Comparison of ENCODE assay signal across 19 cellular contexts in the genomic region with DNA sequence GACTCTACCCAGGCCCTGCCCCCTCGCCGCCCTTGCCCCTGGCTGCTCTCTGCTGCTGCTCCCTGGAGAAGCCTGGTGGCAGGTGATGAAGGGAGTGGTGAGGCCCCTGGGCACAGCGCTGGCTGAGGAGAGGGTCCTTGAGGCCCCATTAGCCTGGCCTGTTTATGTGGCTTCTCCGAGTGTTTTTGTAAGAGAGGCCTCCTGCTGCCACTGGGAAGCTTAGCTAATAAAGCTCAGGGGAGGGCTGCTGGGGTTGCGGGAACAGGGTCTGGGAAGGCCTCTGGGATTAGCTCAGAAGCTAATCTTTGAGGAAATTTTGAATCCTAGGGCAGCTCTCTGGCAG. TPM values are rescaled to one million over a fixed set of nuclear protein-coding genes. Genes with fewer than 3 reads are reported as not detected.
DNase-seq lines count a peak whose midpoint lies in the region; ATAC-seq and TF ChIP-seq lines count a peak whose summit lies in the region.
"Had no signal": no experiment of that assay in that cellular context is flagged by ENCODE, and none has a peak within 500 bp of the region (broad histone marks: within the 10 kb centered on the region; RNA-seq: fewer than 3 reads in every experiment).

No MANE protein-coding gene starts in this region.

- H3K9ac ChIP-seq in neural progenitor cell = no peak overlapping the region

- H3K27me3 ChIP-seq in neural progenitor cell = peaks cover 69% of the 10 kb centered on the region
- H3K27me3 ChIP-seq: breast epithelium, tibial nerve had no signal

- no peak overlapping the region for H3K4me3 ChIP-seq in neural progenitor cell
- H3K4me3 ChIP-seq: breast epithelium, SJSA1, tibial nerve had no signal

- peaks cover 24% of the 10 kb centered on the region for H3F3A ChIP-seq in neural progenitor cell (ENCODE audit: low read depth)

- no peaks in the 10 kb centered on the region for H3K36me3 Mint-ChIP-seq in neural progenitor cell
- H3K36me3 Mint-ChIP-seq in activated naive CD4-positive, alpha-beta T cell treated with anti-CD3 and anti-CD28 coated beads, Interleukin-2, amount 10 ng/mL, durations not matched to agents 7 days and 5 days = no peaks in the 10 kb centered on the region
- H3K36me3 Mint-ChIP-seq: CD8-positive, alpha-beta memory T cell had no signal

- no peaks in the 10 kb centered on the region for H3K36me3 ChIP-seq in neural progenitor cell
- H3K36me3 ChIP-seq: breast epithelium, SJSA1 had no signal

- no peaks in the 10 kb centered on the region for H4K20me1 ChIP-seq in neural progenitor cell (ENCODE audit: low read depth)

- H3K79me2 ChIP-seq in neural progenitor cell (ENCODE audit: low read depth) = no peaks in the 10 kb centered on the region

- H3K27ac Mint-ChIP-seq in neural progenitor cell = no peak overlapping the region
- no peak overlapping the region for H3K27ac Mint-ChIP-seq in activated naive CD4-positive, alpha-beta T cell treated with anti-CD3 and anti-CD28 coated beads, Interleukin-2, amount 10 ng/mL, durations not matched to agents 7 days and 5 days
- H3K27ac Mint-ChIP-seq: CD8-positive, alpha-beta memory T cell; stimulated activated naive CD8-positive, alpha-beta T cell treated with anti-CD3 and anti-CD28 coated beads, Interleukin-15, Interleukin-2, amounts not matched to agents 100 ng/mL and 50 ng/mL, for 24 hours; T-helper 17 cell had no signal

- ATAC-seq in HG02973 (IDR thresholded peaks at IDR 0.05; ENCODE audit: unreplicated experiment) = no peak
- ATAC-seq: T-helper 17 cell had no signal

- H3K4me1 ChIP-seq in neural progenitor cell = peaks cover 40% of the 10 kb centered on the region
- H3K4me1 ChIP-seq: breast epithelium, SJSA1, tibial nerve had no signal

- H2AFZ ChIP-seq in neural progenitor cell (replicated peaks) = no peak overlapping the region

- no peaks in the 10 kb centered on the region for H3K9me3 Mint-ChIP-seq in neural progenitor cell
- no peaks in the 10 kb centered on the region for H3K9me3 Mint-ChIP-seq in activated naive CD4-positive, alpha-beta T cell treated with anti-CD3 and anti-CD28 coated beads, Interleukin-2, amount 10 ng/mL, durations not matched to agents 7 days and 5 days
- H3K9me3 Mint-ChIP-seq: CD8-positive, alpha-beta memory T cell; stimulated activated naive CD8-positive, alpha-beta T cell treated with anti-CD3 and anti-CD28 coated beads, Interleukin-15, Interleukin-2, amounts not matched to agents 100 ng/mL and 50 ng/mL, for 24 hours had no signal

- H3K27ac ChIP-seq in neural progenitor cell = no peak overlapping the region
- H3K27ac ChIP-seq: 22Rv1, breast epithelium, SJSA1, tibial nerve had no signal

- no peaks in the 10 kb centered on the region for H3K27me3 Mint-ChIP-seq in neural progenitor cell (ENCODE audit: insufficient read depth, low read depth)
- peaks cover 50% of the 10 kb centered on the region for H3K27me3 Mint-ChIP-seq in activated naive CD4-positive, alpha-beta T cell treated with anti-CD3 and anti-CD28 coated beads, Interleukin-2, amount 10 ng/mL, durations not matched to agents 7 days and 5 days

- TF ChIP-seq CTCF in neural progenitor cell (IDR thresholded peaks at IDR 0.05) = no peak

- peak overlapping the region; percentile 51 for H3K4me2 ChIP-seq in neural progenitor cell

- CTCF ChIA-PET in activated naive CD4-positive, alpha-beta T cell treated with anti-CD3 and anti-CD28 coated beads, Interleukin-2, amount 10 ng/mL, durations not matched to agents 7 days and 5 days (lab: Charles Lee) = no interaction called here

- no peak overlapping the region for H3K4me3 Mint-ChIP-seq in neural progenitor cell
- H3K4me3 Mint-ChIP-seq in activated naive CD4-positive, alpha-beta T cell treated with anti-CD3 and anti-CD28 coated beads, Interleukin-2, amount 10 ng/mL, durations not matched to agents 7 days and 5 days = no peak overlapping the region
- H3K4me3 Mint-ChIP-seq: CD8-positive, alpha-beta memory T cell; stimulated activated naive CD8-positive, alpha-beta T cell treated with anti-CD3 and anti-CD28 coated beads, Interleukin-15, Interleukin-2, amounts not matched to agents 100 ng/mL and 50 ng/mL, for 24 hours; T-helper 17 cell had no signal

- peak; percentile 14 for DNase-seq in NCI-H2171 treated with DMSO at 0.1 percent for 48 hours (lab: John Stamatoyannopoulos, UW)
- no peak for DNase-seq in NCI-H2171 (lab: John Stamatoyannopoulos, UW)
- DNase-seq in NCI-H1436 (lab: John Stamatoyannopoulos, UW) = peak; percentile 70
- peak; percentile 81 for DNase-seq in NCI-H510A treated with DMSO at 0.1 percent for 48 hours (lab: John Stamatoyannopoulos, UW)
- peak; percentile 70 for DNase-seq in neural progenitor cell (ENCODE audit: low spot score)
- DNase-seq in activated naive CD4-positive, alpha-beta T cell treated with anti-CD3 and anti-CD28 coated beads, Interleukin-2, amount 10 ng/mL, durations not matched to agents 7 days and 5 days = no peak
- DNase-seq in cortex of kidney (lab: John Stamatoyannopoulos, UW) = no peak
- DNase-seq: amniotic stem cell; CD8-positive, alpha-beta memory T cell; NCI-H446 treated with DMSO at 0.1 percent for 48 hours; occipital lobe; stimulated activated CD4-positive, alpha-beta T cell treated with anti-CD3 and anti-CD28 coated beads, Interleukin-4, amount 100 ng/mL, for 24 hours; T-helper 17 cell had no signal

- H3K9me3 ChIP-seq in neural progenitor cell (ENCODE audit: low read depth) = no peaks in the 10 kb centered on the region
- H3K9me3 ChIP-seq: breast epithelium, SJSA1, tibial nerve had no signal

- peaks cover 7% of the 10 kb centered on the region for H3K4me1 Mint-ChIP-seq in neural progenitor cell
- peaks cover 8% of the 10 kb centered on the region for H3K4me1 Mint-ChIP-seq in activated naive CD4-positive, alpha-beta T cell treated with anti-CD3 and anti-CD28 coated beads, Interleukin-2, amount 10 ng/mL, durations not matched to agents 7 days and 5 days
- H3K4me1 Mint-ChIP-seq: CD8-positive, alpha-beta memory T cell; T-helper 17 cell had no signal

RNA-seq across cellular contexts. Expression of gene EBF4, which starts 15.5 kb away (rescaled TPM):
- 1.9 and 2.5 TPM in 2 replicates for total RNA-seq in neural progenitor cell (ENCODE audit: low replicate concordance)

RNA-seq across cellular contexts. Expression of gene IDH3B, which starts 44.0 kb away (rescaled TPM):
- 94.3 and 111 TPM in 2 replicates for total RNA-seq in neural progenitor cell (ENCODE audit: low replicate concordance)

RNA-seq across cellular contexts. Expression of gene NOP56, which starts 55.6 kb away (rescaled TPM):
- total RNA-seq in neural progenitor cell (ENCODE audit: low replicate concordance) = 246 and 288 TPM in 2 replicates

Comparison
In these comparisons a context has a peak if more than half of its experiments do, and no peak if none do; other contexts are left out.
1. DNase-seq: peak in NCI-H2171 treated with DMSO at 0.1 percent for 48 hours (single experiment), NCI-H1436 (single experiment), NCI-H510A treated with DMSO at 0.1 percent for 48 hours (single experiment) and neural progenitor cell (single experiment); none in NCI-H2171 (single experiment), activated naive CD4-positive, alpha-beta T cell treated with anti-CD3 and anti-CD28 coated beads, Interleukin-2, amount 10 ng/mL, durations not matched to agents 7 days and 5 days (single experiment) and cortex of kidney (single experiment).